ENCODE assay signal across 1 cellular context in genomic region chr16:53055603-53056527, GRCh38.
TF ChIP-seq lines count a peak whose summit lies in the region.

No MANE protein-coding gene starts in this region.

TF ChIP-seq in GM12878, 131 proteins besides CTCF, POLR2A, EP300 and RAD21 (continued from another document):
- TF ChIP-seq PAX5 (IDR thresholded peaks at IDR 0.05; ENCODE audit: borderline replicate concordance, low read depth, low read length) (no peak), LARP7 (IDR thresholded peaks at IDR 0.05) (no peak), ZNF687 (IDR thresholded peaks at IDR 0.05) (0 out of 2 replicates have a peak, but pooled peaks have one; percentile 10), ESRRA (IDR thresholded peaks at IDR 0.05; ENCODE audit: low read length) (peak; percentile 44; the same call in 1 of the 2 replicates), IKZF2 (IDR thresholded peaks at IDR 0.05) (peak in 1 of 2 experiments; percentile 21; a peak in 1 of 4 replicates), ZBTB4 (CRISPR knock-in tag; IDR thresholded peaks at IDR 0.05) (no peak), BCL11A (IDR thresholded peaks at IDR 0.05; ENCODE audit: low read depth, low read length) (no peak), CEBPZ (IDR thresholded peaks at IDR 0.05; ENCODE audit: low read depth, low read length) (no peak), ATF7 (IDR thresholded peaks at IDR 0.05; ENCODE audit: low read depth) (no peak), DPF2 (IDR thresholded peaks at IDR 0.05) (peak; percentile 29), MLLT1 (IDR thresholded peaks at IDR 0.05) (peak; percentile 90)
TF ChIP-seq in GM12878: peak in this region for 10.
